12 cellular contexts compared by ENCODE assay signal in genomic region chr13:26664942-26665341, GRCh38.
"Had no signal": no experiment of that assay in that cellular context is flagged by ENCODE, and none has a peak within 500 bp of the region (broad histone marks: within the 10 kb centered on the region; RNA-seq: fewer than 3 reads in every experiment).

No MANE protein-coding gene starts in this region.

- DNase-seq: activated CD8-positive, alpha-beta memory T cell treated with anti-CD3 and anti-CD28 coated beads, Interleukin-2, amount 50 U/mL, for 4 hours; activated CD8-positive, alpha-beta T cell treated with anti-CD3 and anti-CD28 coated beads for 36 hours; activated naive CD8-positive, alpha-beta T cell treated with anti-CD3 and anti-CD28 coated beads, Interleukin-2, amount 10 ng/mL, durations not matched to agents 7 days and 5 days; activated T-cell treated with anti-CD3 and anti-CD28 coated beads, Interleukin-2, amount 50 U/mL, for 72 hours; anterior cingulate cortex; glutamatergic neuron; immature natural killer cell; left cardiac atrium; naive B cell; posterior cingulate gyrus; right cardiac atrium; tibial artery had no signal
